Comparison of ENCODE assay signal across 8 cellular contexts in genomic region chr12:110403146-110403974, GRCh38.
DNase-seq lines count a peak whose midpoint lies in the region; ATAC-seq and TF ChIP-seq lines count a peak whose summit lies in the region.

Gene ANAPC7, minus strand, starts transcription at chr12:110403708. Its CDS starts 81 bp downstream, at chr12:110403627.

- peak; percentile 72 for ATAC-seq in HG02973 (IDR thresholded peaks at IDR 0.05; ENCODE audit: unreplicated experiment)
- ATAC-seq in HG02623 (IDR thresholded peaks at IDR 0.05; ENCODE audit: unreplicated experiment): no peak

- DNase-seq in NCI-H2081 treated with DMSO at 0.1 percent for 48 hours (lab: John Stamatoyannopoulos, UW): peak; percentile 70
- peak; percentile 78 for DNase-seq in T1000 (lab: John Stamatoyannopoulos, UW)
- DNase-seq in astrocyte of the hippocampus (ENCODE audit: low read depth, low spot score): peak; percentile 97
- peak; percentile 77 to 82 for DNase-seq in hippocampal formation (lab: John Stamatoyannopoulos, UW)
- DNase-seq in retina: peak; percentile 97

- TF ChIP-seq POLR2A in GM10847 (IDR thresholded peaks at IDR 0.05; ENCODE audit: extremely low read depth, insufficient read length): peak; percentile 86
